15 cellular contexts compared by ENCODE assay signal in genomic region chr7:22435720-22436119, GRCh38.
DNase-seq lines count a peak whose midpoint lies in the region; ATAC-seq, FAIRE-seq and TF ChIP-seq lines count a peak whose summit lies in the region.
"Had no signal": no experiment of that assay in that cellular context is flagged by ENCODE, and none has a peak within 500 bp of the region (broad histone marks: within the 10 kb centered on the region; RNA-seq: fewer than 3 reads in every experiment).

No MANE protein-coding gene starts in this region.

- intact Hi-C loops in GM12878 (cut with micrococcal nuclease; ENCODE audit: unreplicated experiment): no loop called here
- intact Hi-C loops in PC-9 (cut with micrococcal nuclease; ENCODE audit: unreplicated experiment): no loop called here

- H3K4me3 ChIP-seq in GM12864 (ENCODE audit: low read depth, low read length) (peak overlapping the region; percentile 15; the same call in 1 of the 2 replicates), GM12878 (peak overlapping the region; percentile 28; the same call in 1 of the 2 replicates), PC-9 (no peak overlapping the region)
- H3K4me3 ChIP-seq: lung, stomach had no signal

- POLR2A ChIA-PET in GM12878 (lab: Charles Lee): interaction anchor here (0.5 to 1.1 kb wide), 2 partner anchors 10 to 491 kb away, joined by 3 to 4 read pairs; no protein-coding TSS in a partner anchor
- POLR2A ChIA-PET in PC-9 (lab: Charles Lee; ENCODE audit: unreplicated experiment): no interaction called here

- no peak for TF ChIP-seq RAD21 in GM12878 (IDR thresholded peaks at IDR 0.05; ENCODE audit: insufficient read depth, low read depth, low read length)

- peaks cover 28% of the 10 kb centered on the region for H3F3A ChIP-seq in PC-9 (ENCODE audit: insufficient read depth, low read depth)

- SMC1A ChIA-PET in GM12878 (lab: Charles Lee; ENCODE audit: uncharacterized antibody, unreplicated experiment): interaction anchor here (0.5 to 4.5 kb wide), 10 partner anchors 8 to 399 kb away, joined by 3 to 38 read pairs (median 3); no protein-coding TSS in a partner anchor

- H3K4me2 ChIP-seq in GM12878 (ENCODE audit: control insufficient read depth, insufficient read depth) (peak overlapping the region; percentile 78), PC-9 (no peak overlapping the region)

- TF ChIP-seq CTCF in GM12864 (IDR thresholded peaks at IDR 0.05; ENCODE audit: low read depth, low read length, missing control alignments) (no peak), GM12878 (IDR thresholded peaks at IDR 0.05 in 2 of 3, conservative IDR thresholded peaks at IDR 0.05 in 1 of 3; ENCODE audit: control insufficient read depth in 2 of 3, extremely low read depth in 1 of 3, insufficient read depth in 1 of 3, low read depth in 3 of 3, low read length in 3 of 3) (no peak), PC-9 (conservative IDR thresholded peaks at IDR 0.05) (no peak)

- DNase-seq in GM12864 (ENCODE audit: low read depth) (no peak), GM12878 (ENCODE audit: low read depth, low spot score) (no peak), NCI-H2029 (lab: John Stamatoyannopoulos, UW) (no peak), NCI-H82 (lab: John Stamatoyannopoulos, UW) (no peak), PC-9 (no peak), NCI-H2196 (lab: John Stamatoyannopoulos, UW; ENCODE audit: unreplicated experiment) (no peak)
- DNase-seq: activated naive CD4-positive, alpha-beta T cell; brain microvascular endothelial cell; GOT3; NCI-H1930; stomach had no signal

- ATAC-seq in GM19455 (IDR thresholded peaks at IDR 0.05; ENCODE audit: unreplicated experiment): peak; percentile 9
- peak; percentile 3 for ATAC-seq in HG03097 (IDR thresholded peaks at IDR 0.05; ENCODE audit: low FRiP score, unreplicated experiment)
- peak; percentile 40 for ATAC-seq in GM12878
- ATAC-seq: SK-N-SH treated with all-trans-retinoic acid at 6 μM for 48 hours had no signal

- H2AFZ ChIP-seq in GM12878 (ENCODE audit: control insufficient read depth, low read depth, low read length) (peak overlapping the region; percentile 8), PC-9 (no peak overlapping the region)

- H3K4me1 ChIP-seq in GM12878 (ENCODE audit: control insufficient read depth, insufficient read depth, low read length) (peaks cover 18% of the 10 kb centered on the region), PC-9 (replicated peaks; ENCODE audit: insufficient read depth) (peaks cover 41% of the 10 kb centered on the region)
- H3K4me1 ChIP-seq: stomach had no signal

- RAD21 ChIA-PET in GM12878 (lab: Charles Lee; ENCODE audit: unreplicated experiment): interaction anchor here (0.6 to 2.3 kb wide), 5 partner anchors 9 to 90 kb away, joined by 3 to 13 read pairs (median 4); no protein-coding TSS in a partner anchor

- TF ChIP-seq POLR2A in GM12878 (IDR thresholded peaks at IDR 0.05; ENCODE audit: low read depth, low read length): no peak

- H3K9ac ChIP-seq in GM12878 (ENCODE audit: control insufficient read depth, insufficient read depth, low read length): no peak overlapping the region

- no peak for TF ChIP-seq EP300 in GM12878 (IDR thresholded peaks at IDR 0.05; ENCODE audit: borderline replicate concordance in 1 of 2, control insufficient read depth in 1 of 2, low read depth in 2 of 2, low read length in 2 of 2)

- BruUV-seq in GM12878 (replicated peaks; lab: Mats Ljungman, UMichigan) (no TSS peak), PC-9 (replicated peaks; lab: Mats Ljungman, UMichigan) (no TSS peak)

- H3K27ac ChIP-seq in GM12878 (ENCODE audit: control insufficient read depth, insufficient read depth): peak overlapping the region; percentile 17; the same call in 1 of the 2 replicates
- H3K27ac ChIP-seq in PC-9: no peak overlapping the region
- H3K27ac ChIP-seq: brain microvascular endothelial cell, stomach had no signal

- WGBS in GM12878 (ENCODE audit: insufficient coverage, insufficient replicate concordance, low lambda C conversion rate, missing lambda C conversion rate): 40% methylated on average over 8 of the region's 8 CpGs

- H3K9me2 ChIP-seq in PC-9 (ENCODE audit: insufficient read depth): no peaks in the 10 kb centered on the region

- no peak for FAIRE-seq in GM12878 (lab: Jason Lieb, UNC)

- no peaks in the 10 kb centered on the region for H3K36me3 ChIP-seq in GM12878 (ENCODE audit: control insufficient read depth in 2 of 2, insufficient read depth in 2 of 2, low read length in 1 of 2)
- H3K36me3 ChIP-seq in PC-9 (ENCODE audit: low read depth): no peaks in the 10 kb centered on the region
- H3K36me3 ChIP-seq: brain microvascular endothelial cell, stomach had no signal

- H4K20me1 ChIP-seq in GM12878 (ENCODE audit: control insufficient read depth, insufficient read depth): no peaks in the 10 kb centered on the region
- H4K20me1 ChIP-seq in PC-9 (ENCODE audit: insufficient read depth): no peaks in the 10 kb centered on the region

- CTCF ChIA-PET in GM12878 (lab: Yijun Ruan, JAX): interaction anchor here (0.8 to 3.7 kb wide), 6 partner anchors 10 to 326 kb away, joined by 3 to 21 read pairs (median 4); no protein-coding TSS in a partner anchor
- CTCF ChIA-PET in PC-9 (lab: Charles Lee): interaction anchor here (0.5 to 0.7 kb wide), 2 partner anchors 352 kb away, joined by 3 read pairs; no protein-coding TSS in a partner anchor

- H3K79me2 ChIP-seq in GM12878 (ENCODE audit: control insufficient read depth, insufficient read depth, low read length): no peaks in the 10 kb centered on the region
- no peaks in the 10 kb centered on the region for H3K79me2 ChIP-seq in PC-9 (ENCODE audit: low read depth)

- H3K27me3 ChIP-seq in GM12878 (replicated peaks in 1 of 2; ENCODE audit: control insufficient read depth in 2 of 2, insufficient read depth in 2 of 2, low read length in 1 of 2): no peaks in the 10 kb centered on the region
- H3K27me3 ChIP-seq in PC-9 (ENCODE audit: insufficient read depth, low read depth): no peaks in the 10 kb centered on the region
- H3K27me3 ChIP-seq: brain microvascular endothelial cell, stomach had no signal

- H3K9me3 ChIP-seq in GM12878 (replicated peaks; ENCODE audit: control insufficient read depth, insufficient read depth, low read length) (no peaks in the 10 kb centered on the region), PC-9 (ENCODE audit: insufficient read depth, low read depth) (peaks cover 6% of the 10 kb centered on the region)
- H3K9me3 ChIP-seq: stomach had no signal

- in situ Hi-C loops in GM12878 (cut with MboI): no loop called here

TF ChIP-seq in GM12878, 131 proteins besides CTCF, POLR2A, EP300 and RAD21:
- TF ChIP-seq, protein P1, sequence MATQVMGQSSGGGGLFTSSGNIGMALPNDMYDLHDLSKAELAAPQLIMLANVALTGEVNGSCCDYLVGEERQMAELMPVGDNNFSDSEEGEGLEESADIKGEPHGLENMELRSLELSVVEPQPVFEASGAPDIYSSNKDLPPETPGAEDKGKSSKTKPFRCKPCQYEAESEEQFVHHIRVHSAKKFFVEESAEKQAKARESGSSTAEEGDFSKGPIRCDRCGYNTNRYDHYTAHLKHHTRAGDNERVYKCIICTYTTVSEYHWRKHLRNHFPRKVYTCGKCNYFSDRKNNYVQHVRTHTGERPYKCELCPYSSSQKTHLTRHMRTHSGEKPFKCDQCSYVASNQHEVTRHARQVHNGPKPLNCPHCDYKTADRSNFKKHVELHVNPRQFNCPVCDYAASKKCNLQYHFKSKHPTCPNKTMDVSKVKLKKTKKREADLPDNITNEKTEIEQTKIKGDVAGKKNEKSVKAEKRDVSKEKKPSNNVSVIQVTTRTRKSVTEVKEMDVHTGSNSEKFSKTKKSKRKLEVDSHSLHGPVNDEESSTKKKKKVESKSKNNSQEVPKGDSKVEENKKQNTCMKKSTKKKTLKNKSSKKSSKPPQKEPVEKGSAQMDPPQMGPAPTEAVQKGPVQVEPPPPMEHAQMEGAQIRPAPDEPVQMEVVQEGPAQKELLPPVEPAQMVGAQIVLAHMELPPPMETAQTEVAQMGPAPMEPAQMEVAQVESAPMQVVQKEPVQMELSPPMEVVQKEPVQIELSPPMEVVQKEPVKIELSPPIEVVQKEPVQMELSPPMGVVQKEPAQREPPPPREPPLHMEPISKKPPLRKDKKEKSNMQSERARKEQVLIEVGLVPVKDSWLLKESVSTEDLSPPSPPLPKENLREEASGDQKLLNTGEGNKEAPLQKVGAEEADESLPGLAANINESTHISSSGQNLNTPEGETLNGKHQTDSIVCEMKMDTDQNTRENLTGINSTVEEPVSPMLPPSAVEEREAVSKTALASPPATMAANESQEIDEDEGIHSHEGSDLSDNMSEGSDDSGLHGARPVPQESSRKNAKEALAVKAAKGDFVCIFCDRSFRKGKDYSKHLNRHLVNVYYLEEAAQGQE (IDR thresholded peaks at IDR 0.05; ENCODE audit: low read depth, low read length): no peak
